In genomic region chr10:24180891-24181290, GRCh38 we compare ENCODE assay signal across 6 cellular contexts. TPM values are rescaled to one million over a fixed set of nuclear protein-coding genes. Genes with fewer than 3 reads are reported as not detected.
"Had no signal": no experiment of that assay in that cellular context is flagged by ENCODE, and none has a peak within 500 bp of the region (broad histone marks: within the 10 kb centered on the region; RNA-seq: fewer than 3 reads in every experiment).

No MANE protein-coding gene starts in this region.

- FAIRE-seq: HepG2, HTR-8/SVneo, K562 had no signal

- DNase-seq: IMR-90 had no signal

- H3K27ac ChIP-seq: HL-60 had no signal

- H3K4me3 ChIP-seq: K562 had no signal

- ATAC-seq: HepG2, K562 had no signal

RNA-seq across cellular contexts. Expression of gene KIAA1217, which starts 28.0 kb away (rescaled TPM):
- polyA plus RNA-seq: IgD-negative memory B cell, K562 had no signal
